Comparison of ENCODE assay signal across 17 cellular contexts in the genomic region with DNA sequence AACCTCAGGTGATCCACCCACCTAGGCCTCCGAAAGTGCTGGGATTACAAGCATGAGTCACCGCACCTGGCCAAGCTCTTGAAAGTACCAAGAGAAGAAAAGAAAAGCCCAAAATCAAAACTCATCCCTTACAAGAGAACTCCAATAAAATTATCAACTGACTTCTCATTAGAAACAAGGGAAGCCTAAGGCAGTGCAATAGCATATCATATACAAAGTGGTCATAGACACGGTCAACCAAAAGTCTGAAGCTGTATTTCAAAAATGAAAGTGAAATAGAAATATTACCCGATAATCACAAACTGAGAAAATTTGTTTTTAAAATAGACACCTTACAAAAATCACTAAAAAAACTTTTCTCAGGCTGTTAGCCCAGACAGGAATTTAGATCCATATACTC.
DNase-seq lines count a peak whose midpoint lies in the region; ATAC-seq, FAIRE-seq and TF ChIP-seq lines count a peak whose summit lies in the region.
"Had no signal": no experiment of that assay in that cellular context is flagged by ENCODE, and none has a peak within 500 bp of the region (broad histone marks: within the 10 kb centered on the region; RNA-seq: fewer than 3 reads in every experiment).

No MANE protein-coding gene starts in this region.

- RAD21 ChIA-PET in HCT116 (lab: Charles Lee; ENCODE audit: low non-redundant PET in 1 of 2, low total read pairs in 2 of 2, uncharacterized antibody in 2 of 2, unreplicated experiment in 2 of 2): no interaction called here

- no peaks in the 10 kb centered on the region for H3K79me2 ChIP-seq in HCT116 (ENCODE audit: insufficient read depth, low read length)

- H3K27me3 ChIP-seq in HCT116 (ENCODE audit: insufficient read depth, low read length): no peaks in the 10 kb centered on the region

- H3K27ac ChIP-seq in HCT116 (ENCODE audit: low read depth, low read length) (no peak overlapping the region), kidney (ENCODE audit: low read depth in 2 of 2, low read length in 2 of 2) (no peak overlapping the region)

- H3K9ac ChIP-seq in HCT116 (ENCODE audit: low read length) (no peak overlapping the region), kidney (ENCODE audit: low read length in 2 of 2) (no peak overlapping the region)

- intact Hi-C loops in HCT116 (cut with micrococcal nuclease): no loop called here
- intact Hi-C loops in kidney (cut with DNase I): no loop called here

- CTCF ChIA-PET in HCT116 (lab: Charles Lee): no interaction called here

- H3K4me1 ChIP-seq in HCT116 (ENCODE audit: control insufficient read depth in 1 of 2, insufficient read depth in 2 of 2, low read length in 2 of 2) (0 out of 4 replicates have a peak, but pooled peaks cover 0 to 4% of the 10 kb centered on the region in 2 experiments), kidney (ENCODE audit: control insufficient read depth in 1 of 2, insufficient read depth in 1 of 2, low read depth in 1 of 2, low read length in 2 of 2) (no peaks in the 10 kb centered on the region)
- H3K4me1 ChIP-seq: Caco-2, HAP-1 had no signal

- TF ChIP-seq RAD21 in HCT116 (IDR thresholded peaks at IDR 0.05; ENCODE audit: low read depth): no peak

- no peak overlapping the region for H3K4me3 ChIP-seq in HCT116 (replicated peaks in 1 of 2; ENCODE audit: low read depth in 1 of 2, low read length in 2 of 2)
- H3K4me3 ChIP-seq in kidney (ENCODE audit: low read length in 2 of 2): no peak overlapping the region
- H3K4me3 ChIP-seq: HAP-1 had no signal

- H3K9me2 ChIP-seq in HCT116 (ENCODE audit: insufficient read depth): no peaks in the 10 kb centered on the region

- in situ Hi-C loops in GM13976 (cut with MboI; ENCODE audit: low sequenced_read_pairs, unreplicated experiment): no loop called here

- DNase-seq in GM13976 (ENCODE audit: low spot score) (peak; percentile 29), HCT116 (ENCODE audit: low read depth, low spot score) (no peak), OCI-M1 (lab: John Stamatoyannopoulos, UW) (peak; percentile 51), kidney (no peak), cerebellar cortex (ENCODE audit: low spot score) (no peak), medulla oblongata (ENCODE audit: extremely low spot score) (no peak), activated gamma-delta T cell (lab: John Stamatoyannopoulos, UW) (no peak)
- DNase-seq: Caco-2; CD4-positive, CD25-positive, alpha-beta regulatory T cell; NCI-H1436 treated with DMSO at 0.1 percent for 48 hours; NCI-H2029 treated with DMSO at 0.1 percent for 48 hours; NCI-H2171 treated with DMSO at 0.1 percent for 48 hours; NCI-H510A; NCI-H774; SHP77 treated with DMSO at 0.1 percent for 48 hours had no signal

- H4K20me1 ChIP-seq in HCT116 (ENCODE audit: insufficient read depth): no peaks in the 10 kb centered on the region

- no peak for TF ChIP-seq CTCF in GM13976 (IDR thresholded peaks at IDR 0.05; ENCODE audit: borderline replicate concordance, control extremely low read depth, extremely low read depth, insufficient read depth, missing control alignments)
- TF ChIP-seq CTCF in HCT116 (IDR thresholded peaks at IDR 0.05 in 2 of 3, conservative IDR thresholded peaks at IDR 0.05 in 1 of 3; ENCODE audit: borderline replicate concordance in 1 of 3, insufficient read depth in 1 of 3, low read depth in 2 of 3, low read length in 2 of 3): no peak
- TF ChIP-seq CTCF in kidney (IDR thresholded peaks at IDR 0.05; ENCODE audit: borderline replicate concordance, extremely low read depth, insufficient read depth): no peak

- H3K4me2 ChIP-seq in HCT116 (ENCODE audit: low read length): peak overlapping the region; percentile 28; the same call in 1 of the 2 replicates

- no TSS peak for BruUV-seq in HCT116 (replicated peaks; lab: Mats Ljungman, UMichigan)

- ATAC-seq in HCT116: no peak
- ATAC-seq in HG03520 (IDR thresholded peaks at IDR 0.05; ENCODE audit: unreplicated experiment): no peak

- H3K36me3 ChIP-seq in HCT116 (ENCODE audit: control insufficient read depth in 1 of 2, insufficient read depth in 2 of 2, low read length in 2 of 2) (no peaks in the 10 kb centered on the region), kidney (ENCODE audit: control insufficient read depth in 1 of 2, insufficient read depth in 2 of 2, low read length in 2 of 2) (no peaks in the 10 kb centered on the region)
- H3K36me3 ChIP-seq: HAP-1 had no signal

- POLR2A ChIA-PET in HCT116 (lab: Charles Lee): no interaction called here

- peak; percentile 15 for FAIRE-seq in kidney (lab: Jason Lieb, UNC)

- no peak overlapping the region for H2AFZ ChIP-seq in HCT116 (ENCODE audit: low read depth, low read length, poor library complexity, severe bottlenecking)

- TF ChIP-seq POLR2A in HCT116 (IDR thresholded peaks at IDR 0.05; ENCODE audit: borderline replicate concordance, extremely low read depth, insufficient read depth, insufficient read length): no peak

- H3K9me3 ChIP-seq in HCT116 (ENCODE audit: control insufficient read depth in 1 of 2, insufficient read depth in 1 of 2, low read depth in 1 of 2, low read length in 2 of 2): no peaks in the 10 kb centered on the region
- H3K9me3 ChIP-seq in kidney (ENCODE audit: control insufficient read depth in 1 of 2, low read length in 2 of 2): no peaks in the 10 kb centered on the region
- H3K9me3 ChIP-seq: Caco-2, HAP-1 had no signal

TF ChIP-seq in HCT116, 20 proteins besides CTCF, POLR2A, EP300 and RAD21:
- TF ChIP-seq FOSL1 (IDR thresholded peaks at IDR 0.05; ENCODE audit: low read depth): no peak
- TF ChIP-seq ATF3 (IDR thresholded peaks at IDR 0.05): no peak
- TF ChIP-seq POLR2AphosphoS5 (IDR thresholded peaks at IDR 0.05; ENCODE audit: low read depth, low read length): no peak
- TF ChIP-seq, protein P1, sequence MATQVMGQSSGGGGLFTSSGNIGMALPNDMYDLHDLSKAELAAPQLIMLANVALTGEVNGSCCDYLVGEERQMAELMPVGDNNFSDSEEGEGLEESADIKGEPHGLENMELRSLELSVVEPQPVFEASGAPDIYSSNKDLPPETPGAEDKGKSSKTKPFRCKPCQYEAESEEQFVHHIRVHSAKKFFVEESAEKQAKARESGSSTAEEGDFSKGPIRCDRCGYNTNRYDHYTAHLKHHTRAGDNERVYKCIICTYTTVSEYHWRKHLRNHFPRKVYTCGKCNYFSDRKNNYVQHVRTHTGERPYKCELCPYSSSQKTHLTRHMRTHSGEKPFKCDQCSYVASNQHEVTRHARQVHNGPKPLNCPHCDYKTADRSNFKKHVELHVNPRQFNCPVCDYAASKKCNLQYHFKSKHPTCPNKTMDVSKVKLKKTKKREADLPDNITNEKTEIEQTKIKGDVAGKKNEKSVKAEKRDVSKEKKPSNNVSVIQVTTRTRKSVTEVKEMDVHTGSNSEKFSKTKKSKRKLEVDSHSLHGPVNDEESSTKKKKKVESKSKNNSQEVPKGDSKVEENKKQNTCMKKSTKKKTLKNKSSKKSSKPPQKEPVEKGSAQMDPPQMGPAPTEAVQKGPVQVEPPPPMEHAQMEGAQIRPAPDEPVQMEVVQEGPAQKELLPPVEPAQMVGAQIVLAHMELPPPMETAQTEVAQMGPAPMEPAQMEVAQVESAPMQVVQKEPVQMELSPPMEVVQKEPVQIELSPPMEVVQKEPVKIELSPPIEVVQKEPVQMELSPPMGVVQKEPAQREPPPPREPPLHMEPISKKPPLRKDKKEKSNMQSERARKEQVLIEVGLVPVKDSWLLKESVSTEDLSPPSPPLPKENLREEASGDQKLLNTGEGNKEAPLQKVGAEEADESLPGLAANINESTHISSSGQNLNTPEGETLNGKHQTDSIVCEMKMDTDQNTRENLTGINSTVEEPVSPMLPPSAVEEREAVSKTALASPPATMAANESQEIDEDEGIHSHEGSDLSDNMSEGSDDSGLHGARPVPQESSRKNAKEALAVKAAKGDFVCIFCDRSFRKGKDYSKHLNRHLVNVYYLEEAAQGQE (IDR thresholded peaks at IDR 0.05; ENCODE audit: low read depth): no peak
- TF ChIP-seq, protein P2, sequence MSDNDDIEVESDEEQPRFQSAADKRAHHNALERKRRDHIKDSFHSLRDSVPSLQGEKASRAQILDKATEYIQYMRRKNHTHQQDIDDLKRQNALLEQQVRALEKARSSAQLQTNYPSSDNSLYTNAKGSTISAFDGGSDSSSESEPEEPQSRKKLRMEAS (IDR thresholded peaks at IDR 0.05): no peak
- no peak for TF ChIP-seq SP1 (IDR thresholded peaks at IDR 0.05; ENCODE audit: low read depth)
- TF ChIP-seq EZH2phosphoT487 (IDR thresholded peaks at IDR 0.05; ENCODE audit: borderline replicate concordance): no peak
- TF ChIP-seq ZBTB33 (IDR thresholded peaks at IDR 0.05; ENCODE audit: extremely low read depth, insufficient replicate concordance, low read length): no peak
- TF ChIP-seq EGR1 (IDR thresholded peaks at IDR 0.05; ENCODE audit: low read depth): no peak
- TF ChIP-seq SRF (IDR thresholded peaks at IDR 0.05; ENCODE audit: low read depth): no peak
- TF ChIP-seq EZH2 (IDR thresholded peaks at IDR 0.05): no peak
- no peak for TF ChIP-seq JUND (IDR thresholded peaks at IDR 0.05)
- TF ChIP-seq CEBPB (IDR thresholded peaks at IDR 0.05; ENCODE audit: low read depth): no peak
- TF ChIP-seq SIN3A (IDR thresholded peaks at IDR 0.05; ENCODE audit: low read depth): no peak
- no peak for TF ChIP-seq ZNF274 (IDR thresholded peaks at IDR 0.05; ENCODE audit: low read depth, low read length)
- TF ChIP-seq TCF7L2 (IDR thresholded peaks at IDR 0.05; ENCODE audit: borderline replicate concordance, extremely low read depth, insufficient read depth, insufficient read length): no peak
- TF ChIP-seq YY1 (IDR thresholded peaks at IDR 0.05; ENCODE audit: extremely low read depth, insufficient replicate concordance, low read depth, low read length): no peak

Comparison
In these comparisons a context has a peak if more than half of its experiments do, and no peak if none do; other contexts are left out.
1. DNase-seq: peak in GM13976 (single experiment) and OCI-M1 (single experiment); none in HCT116 (single experiment), kidney (single experiment), cerebellar cortex (single experiment), medulla oblongata (single experiment) and activated gamma-delta T cell (single experiment).